ENCODE assay signal across 9 cellular contexts in the genomic region with DNA sequence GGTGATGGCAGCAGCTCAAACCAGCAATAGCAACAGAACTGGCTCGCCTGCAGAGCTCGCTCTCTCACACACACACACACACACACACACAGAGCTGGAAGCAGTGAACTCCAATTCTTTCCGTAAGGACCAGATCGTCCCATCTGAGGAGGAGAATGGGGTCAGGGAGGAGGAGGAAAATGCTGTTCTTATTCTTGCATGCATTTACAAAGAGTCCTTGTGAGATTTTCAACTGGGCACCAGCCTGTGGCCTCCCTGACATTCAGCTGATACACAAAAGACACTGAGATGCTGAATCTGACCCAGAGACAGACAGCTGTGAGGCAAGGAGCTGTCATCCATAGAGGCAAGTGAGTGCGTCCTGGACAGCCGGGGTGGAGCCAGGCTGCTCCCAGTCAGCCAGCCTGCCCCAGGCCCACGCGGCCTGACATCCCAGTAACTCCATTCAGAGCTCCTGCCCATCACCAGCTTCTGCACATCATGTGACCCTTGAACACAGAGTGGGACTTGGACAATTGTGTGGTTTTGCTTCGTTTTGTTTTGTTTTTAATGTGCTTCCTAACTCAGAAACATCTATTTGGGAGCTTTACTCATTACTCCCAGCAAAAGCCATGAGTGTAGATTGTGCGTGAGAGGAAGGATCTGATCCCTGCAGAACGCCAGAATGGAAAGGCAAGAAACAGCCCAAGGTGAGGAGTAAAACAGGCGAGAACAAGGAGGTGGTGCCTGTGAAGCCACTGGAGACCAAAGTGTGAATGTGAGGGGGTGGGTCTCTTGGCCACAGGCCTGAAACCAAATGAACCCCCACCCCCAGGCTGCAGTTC. TPM values are rescaled to one million over a fixed set of nuclear protein-coding genes. Genes with fewer than 3 reads are reported as not detected.
DNase-seq lines count a peak whose midpoint lies in the region; ATAC-seq and TF ChIP-seq lines count a peak whose summit lies in the region.
"Had no signal": no experiment of that assay in that cellular context is flagged by ENCODE, and none has a peak within 500 bp of the region (broad histone marks: within the 10 kb centered on the region; RNA-seq: fewer than 3 reads in every experiment).

No MANE protein-coding gene starts in this region.

- ATAC-seq in naive thymus-derived CD8-positive, alpha-beta T cell, result no peak
- no peak for ATAC-seq in GM19023 (IDR thresholded peaks at IDR 0.05; ENCODE audit: unreplicated experiment)

- POLR2A ChIA-PET in naive thymus-derived CD8-positive, alpha-beta T cell (lab: Charles Lee), result interaction anchor here (0.6 to 4.6 kb wide), 14 partner anchors 13 to 93 kb away, joined by 3 to 56 read pairs (median 6); a partner anchor contains a TSS

- TF ChIP-seq CTCF in AG10803 (conservative IDR thresholded peaks at IDR 0.05; ENCODE audit: low read length) (no peak), HFFc6 (IDR thresholded peaks at IDR 0.05) (no peak)

- H3K36me3 Mint-ChIP-seq in HFFc6 (ENCODE audit: low read depth), result peaks cover 5% of the 10 kb centered on the region; the same call in 1 of the 2 replicates
- H3K36me3 Mint-ChIP-seq in naive thymus-derived CD8-positive, alpha-beta T cell, result peaks cover 19 to 52% (median 35%) of the 10 kb centered on the region in 3 donors

- H3K4me1 Mint-ChIP-seq in HFFc6 (ENCODE audit: low read depth), result peaks cover 11% of the 10 kb centered on the region
- H3K4me1 Mint-ChIP-seq in naive thymus-derived CD8-positive, alpha-beta T cell, result peaks cover 40 to 71% (median 62%) of the 10 kb centered on the region in 4 donors

- peak; percentile 21 for DNase-seq in AG10803 (ENCODE audit: low read depth)
- no peak for DNase-seq in HFFc6
- DNase-seq in ecto neural progenitor cell (ENCODE audit: low spot score), result peak; percentile 46
- DNase-seq in naive thymus-derived CD8-positive, alpha-beta T cell, result peak in 1 of 10 donors; percentile 12
- no peak for DNase-seq in NCI-H187 treated with DMSO at 0.1 percent for 48 hours (lab: John Stamatoyannopoulos, UW)
- no peak for DNase-seq in DMS 273 treated with DMSO at 0.1 percent for 48 hours (lab: John Stamatoyannopoulos, UW)
- DNase-seq in HT-29 (ENCODE audit: low spot score), result no peak
- DNase-seq: DND-41 had no signal

- peak overlapping the region; percentile 27; the same call in 1 of the 2 replicates for H3K4me3 Mint-ChIP-seq in HFFc6
- H3K4me3 Mint-ChIP-seq in naive thymus-derived CD8-positive, alpha-beta T cell, result peak overlapping the region; percentile 97 to 100 (median 100)

- peaks cover 12% of the 10 kb centered on the region for H3K27me3 Mint-ChIP-seq in HFFc6 (ENCODE audit: insufficient read depth)
- no peaks in the 10 kb centered on the region for H3K27me3 Mint-ChIP-seq in naive thymus-derived CD8-positive, alpha-beta T cell

- H3K4me3 ChIP-seq in AG10803 (ENCODE audit: low read length), result no peak overlapping the region

- no peaks in the 10 kb centered on the region for H3K9me3 Mint-ChIP-seq in HFFc6
- H3K9me3 Mint-ChIP-seq in naive thymus-derived CD8-positive, alpha-beta T cell, result peaks cover 0 to 1% (median 0%) of the 10 kb centered on the region in 9 donors

- no peak overlapping the region for H3K27ac Mint-ChIP-seq in HFFc6
- H3K27ac Mint-ChIP-seq in naive thymus-derived CD8-positive, alpha-beta T cell, result peak overlapping the region; percentile 91 to 98 (median 98)

RNA-seq across cellular contexts. Expression of a gene that starts 2.1 kb away (rescaled TPM):
- 1 to 10 TPM in 3 of 6 experiments, under 1 TPM in 3; 0.73 to 1.4 (median 1.1) TPM for total RNA-seq in HFFc6 (2021; fragmentation: NEBNext Ultra II Directional; extraction: Animal tissue kit (Norgen Biotek cat#: 25700))
- 10 to 100 TPM; 56.6 to 57.1 TPM for total RNA-seq in naive thymus-derived CD8-positive, alpha-beta T cell
- polyA plus RNA-seq in naive thymus-derived CD8-positive, alpha-beta T cell, result 10 to 100 TPM; 29.9 to 37.2 (median 35.0) TPM
- total RNA-seq in HT-29 (2014; rRNA removed; shearing (Covaris generic)), result 2.0 and 2.9 TPM in 2 replicates

RNA-seq across cellular contexts. Expression of a gene that starts 59.4 kb away (rescaled TPM):
- total RNA-seq in HFFc6 (2021; fragmentation: NEBNext Ultra II Directional; extraction: Animal tissue kit (Norgen Biotek cat#: 25700)), result 10 to 100 TPM; 21.1 to 39.2 (median 29.3) TPM
- 10 to 100 TPM; 65.3 to 67.1 TPM for total RNA-seq in naive thymus-derived CD8-positive, alpha-beta T cell
- 100 to 1,000 TPM; 121 to 130 (median 123) TPM for polyA plus RNA-seq in naive thymus-derived CD8-positive, alpha-beta T cell
- 75.5 and 93.2 TPM in 2 replicates for total RNA-seq in HT-29 (2014; rRNA removed; shearing (Covaris generic))

Comparison
In these comparisons a context has a peak if more than half of its experiments do, and no peak if none do; other contexts are left out.
1. DNase-seq: peak in AG10803 (single experiment) and ecto neural progenitor cell (single experiment); none in HFFc6 (single experiment), NCI-H187 treated with DMSO at 0.1 percent for 48 hours (single experiment), DMS 273 treated with DMSO at 0.1 percent for 48 hours (single experiment) and HT-29 (single experiment).
2. RNA of a gene that starts 2.1 kb away (total RNA-seq): 56.6 to 57.1 TPM in naive thymus-derived CD8-positive, alpha-beta T cell; 2.0 to 2.9 TPM in HT-29 and 0.73 to 1.4 TPM in HFFc6; every median in the first group is over 10 times any median in the second.